ENCODE assay signal across 8 cellular contexts in genomic region chr6:145733770-145734169, GRCh38. TPM values are rescaled to one million over a fixed set of nuclear protein-coding genes. Genes with fewer than 3 reads are reported as not detected.
DNase-seq lines count a peak whose midpoint lies in the region; ATAC-seq, FAIRE-seq and TF ChIP-seq lines count a peak whose summit lies in the region.

No MANE protein-coding gene starts in this region.

- intact Hi-C loops in activated CD4-positive, alpha-beta T cell treated with anti-CD3 and anti-CD28 coated beads for 36 hours (cut with DNase I, micrococcal nuclease): loop anchor here (2.0 to 10.0 kb wide), 4 partner anchors 81 to 1519 kb away; partner anchors contain the start of gene FBXO30 (in 1 of the 2)
- intact Hi-C loops in uterus (cut with DNase I; ENCODE audit: low total_unique reads): no loop called here

- H3K27me3 ChIP-seq in endocrine pancreas (ENCODE audit: control insufficient read depth, insufficient read depth, low read length) (no peaks in the 10 kb centered on the region), small intestine (ENCODE audit: control insufficient read depth in 2 of 2, insufficient read depth in 2 of 2, low read length in 2 of 2) (no peaks in the 10 kb centered on the region), uterus (no peaks in the 10 kb centered on the region)

- peaks cover 14% of the 10 kb centered on the region for H3K36me3 Mint-ChIP-seq in activated CD4-positive, alpha-beta T cell treated with anti-CD3 and anti-CD28 coated beads for 36 hours (ENCODE audit: low read depth)

- ATAC-seq in activated CD4-positive, alpha-beta T cell treated with anti-CD3 and anti-CD28 coated beads for 36 hours: no peak
- no peak for ATAC-seq in GM21529 (IDR thresholded peaks at IDR 0.05; ENCODE audit: unreplicated experiment)
- no peak for ATAC-seq in HG03108 (IDR thresholded peaks at IDR 0.05; ENCODE audit: unreplicated experiment)

- TF ChIP-seq CTCF in uterus (IDR thresholded peaks at IDR 0.05): no peak

- peak overlapping the region; percentile 88 for H3K4me3 Mint-ChIP-seq in activated CD4-positive, alpha-beta T cell treated with anti-CD3 and anti-CD28 coated beads for 36 hours

- H3K4me1 Mint-ChIP-seq in activated CD4-positive, alpha-beta T cell treated with anti-CD3 and anti-CD28 coated beads for 36 hours: peaks cover 24% of the 10 kb centered on the region

- H3K9me3 Mint-ChIP-seq in activated CD4-positive, alpha-beta T cell treated with anti-CD3 and anti-CD28 coated beads for 36 hours (ENCODE audit: low read depth): peaks cover 9% of the 10 kb centered on the region

- FAIRE-seq in small intestine (lab: Jason Lieb, UNC): no peak

- H3K4me1 ChIP-seq in endocrine pancreas (ENCODE audit: control insufficient read depth, insufficient read depth, low read length) (peaks cover 23% of the 10 kb centered on the region), small intestine (ENCODE audit: control insufficient read depth in 2 of 2, insufficient read depth in 1 of 2, low read depth in 1 of 2, low read length in 1 of 2) (no peaks in the 10 kb centered on the region), uterus (peaks cover 0 to 13% of the 10 kb centered on the region in 2 donors)

- 21 to 51% (median 34%) methylated on average over 3 of the region's 3 CpGs for WGBS in small intestine, 3 donors

- peak overlapping the region; percentile 97 for H3K4me3 ChIP-seq in endocrine pancreas (ENCODE audit: control insufficient read depth, insufficient read depth, low read length)
- no peak overlapping the region for H3K4me3 ChIP-seq in small intestine (ENCODE audit: low read depth in 1 of 2, low read length in 2 of 2)
- H3K4me3 ChIP-seq in uterus: peak overlapping the region in 1 of 2 donors; percentile 81

- H3K27me3 Mint-ChIP-seq in activated CD4-positive, alpha-beta T cell treated with anti-CD3 and anti-CD28 coated beads for 36 hours: no peaks in the 10 kb centered on the region

- H3K9me3 ChIP-seq in endocrine pancreas (ENCODE audit: control insufficient read depth, low read length) (no peaks in the 10 kb centered on the region), small intestine (ENCODE audit: control insufficient read depth, low read depth) (no peaks in the 10 kb centered on the region), uterus (no peaks in the 10 kb centered on the region)

- no peak overlapping the region for H3K9ac ChIP-seq in endocrine pancreas (ENCODE audit: control insufficient read depth, insufficient read depth, low read length)

- no peak overlapping the region for H3K27ac Mint-ChIP-seq in activated CD4-positive, alpha-beta T cell treated with anti-CD3 and anti-CD28 coated beads for 36 hours

- TF ChIP-seq POLR2A in uterus (IDR thresholded peaks at IDR 0.05): no peak

- H3K27ac ChIP-seq in small intestine (ENCODE audit: low read depth in 1 of 2, low read length in 1 of 2): no peak overlapping the region
- H3K27ac ChIP-seq in uterus: peak overlapping the region in 1 of 2 donors; percentile 99

- POLR2A ChIA-PET in activated CD4-positive, alpha-beta T cell treated with anti-CD3 and anti-CD28 coated beads for 36 hours (lab: Charles Lee): no interaction called here

- CTCF ChIA-PET in activated CD4-positive, alpha-beta T cell treated with anti-CD3 and anti-CD28 coated beads for 36 hours (lab: Charles Lee): no interaction called here

- peak; percentile 10 for DNase-seq in activated CD4-positive, alpha-beta T cell treated with anti-CD3 and anti-CD28 coated beads for 36 hours
- DNase-seq in activated CD4-positive, alpha-beta T cell treated with anti-CD3 and anti-CD28 coated beads, Interleukin-2, amount 50 U/mL, for 1 hour: no peak
- DNase-seq in NCI-H82 treated with DMSO at 0.1 percent for 48 hours (lab: John Stamatoyannopoulos, UW; ENCODE audit: unreplicated experiment): peak; percentile 15
- DNase-seq in small intestine: peak; percentile 8
- no peak for DNase-seq in uterus

- H3K36me3 ChIP-seq in endocrine pancreas (ENCODE audit: control insufficient read depth, insufficient read depth, low read length) (no peaks in the 10 kb centered on the region), small intestine (ENCODE audit: control insufficient read depth in 2 of 2, insufficient read depth in 2 of 2, low read length in 2 of 2) (no peaks in the 10 kb centered on the region), uterus (no peaks in the 10 kb centered on the region)

RNA-seq across cellular contexts. Expression of gene EPM2A, which starts 1.6 kb away (rescaled TPM):
- 1 to 10 TPM; 6.7 to 7.2 TPM for total RNA-seq in activated CD4-positive, alpha-beta T cell treated with anti-CD3 and anti-CD28 coated beads for 36 hours
- polyA plus RNA-seq in small intestine: 1 to 10 TPM; 1.8 to 3.4 (median 1.9) TPM
- 10 to 100 TPM; 15.4 to 21.8 (median 18.7) TPM for total RNA-seq in uterus

Comparison
In these comparisons a context has a peak if more than half of its experiments do, and no peak if none do; other contexts are left out.
1. DNase-seq: peak in activated CD4-positive, alpha-beta T cell treated with anti-CD3 and anti-CD28 coated beads for 36 hours (single experiment), NCI-H82 treated with DMSO at 0.1 percent for 48 hours (single experiment) and small intestine (single experiment); none in activated CD4-positive, alpha-beta T cell treated with anti-CD3 and anti-CD28 coated beads, Interleukin-2, amount 50 U/mL, for 1 hour (single experiment) and uterus (0 of 2).